Comparison of ENCODE assay signal across 2 cellular contexts in genomic region chrX:77925764-77926163, GRCh38.
TF ChIP-seq lines count a peak whose summit lies in the region.

No MANE protein-coding gene starts in this region.

TF ChIP-seq in SK-N-SH, 30 proteins besides CTCF, POLR2A, EP300 and RAD21 (continued from another document):
- TF ChIP-seq PBX3 (IDR thresholded peaks at IDR 0.05), result no peak
- TF ChIP-seq TAF1 (IDR thresholded peaks at IDR 0.05; ENCODE audit: borderline replicate concordance, low read depth, low read length), result no peak
- TF ChIP-seq JUND (IDR thresholded peaks at IDR 0.05), result no peak
- no peak for TF ChIP-seq RCOR1 (IDR thresholded peaks at IDR 0.05; ENCODE audit: low read length)
- TF ChIP-seq NFIC (IDR thresholded peaks at IDR 0.05; ENCODE audit: borderline replicate concordance), result no peak
- TF ChIP-seq, protein P1, sequence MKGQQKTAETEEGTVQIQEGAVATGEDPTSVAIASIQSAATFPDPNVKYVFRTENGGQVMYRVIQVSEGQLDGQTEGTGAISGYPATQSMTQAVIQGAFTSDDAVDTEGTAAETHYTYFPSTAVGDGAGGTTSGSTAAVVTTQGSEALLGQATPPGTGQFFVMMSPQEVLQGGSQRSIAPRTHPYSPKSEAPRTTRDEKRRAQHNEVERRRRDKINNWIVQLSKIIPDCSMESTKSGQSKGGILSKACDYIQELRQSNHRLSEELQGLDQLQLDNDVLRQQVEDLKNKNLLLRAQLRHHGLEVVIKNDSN (IDR thresholded peaks at IDR 0.05; ENCODE audit: borderline replicate concordance, low read depth), result no peak
- no peak for TF ChIP-seq GATA2 (CRISPR knock-in tag; IDR thresholded peaks at IDR 0.05)
- no peak for TF ChIP-seq MXI1 (IDR thresholded peaks at IDR 0.05; ENCODE audit: low read depth, low read length)
- TF ChIP-seq, protein P2, sequence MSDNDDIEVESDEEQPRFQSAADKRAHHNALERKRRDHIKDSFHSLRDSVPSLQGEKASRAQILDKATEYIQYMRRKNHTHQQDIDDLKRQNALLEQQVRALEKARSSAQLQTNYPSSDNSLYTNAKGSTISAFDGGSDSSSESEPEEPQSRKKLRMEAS (IDR thresholded peaks at IDR 0.05; ENCODE audit: low read depth), result no peak
- TF ChIP-seq FOXJ3 (CRISPR knock-in tag; IDR thresholded peaks at IDR 0.05), result no peak
- TF ChIP-seq ELF1 (IDR thresholded peaks at IDR 0.05), result no peak
- TF ChIP-seq, protein P3, sequence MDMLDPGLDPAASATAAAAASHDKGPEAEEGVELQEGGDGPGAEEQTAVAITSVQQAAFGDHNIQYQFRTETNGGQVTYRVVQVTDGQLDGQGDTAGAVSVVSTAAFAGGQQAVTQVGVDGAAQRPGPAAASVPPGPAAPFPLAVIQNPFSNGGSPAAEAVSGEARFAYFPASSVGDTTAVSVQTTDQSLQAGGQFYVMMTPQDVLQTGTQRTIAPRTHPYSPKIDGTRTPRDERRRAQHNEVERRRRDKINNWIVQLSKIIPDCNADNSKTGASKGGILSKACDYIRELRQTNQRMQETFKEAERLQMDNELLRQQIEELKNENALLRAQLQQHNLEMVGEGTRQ (IDR thresholded peaks at IDR 0.05; ENCODE audit: borderline replicate concordance, low read depth, low read length), result no peak
- no peak for TF ChIP-seq REST (IDR thresholded peaks at IDR 0.05; ENCODE audit: low read depth, low read length)
- no peak for TF ChIP-seq FOSL2 (IDR thresholded peaks at IDR 0.05; ENCODE audit: borderline replicate concordance, low read depth)
- no peak for TF ChIP-seq YY1 (IDR thresholded peaks at IDR 0.05; ENCODE audit: low read depth)
- no peak for TF ChIP-seq FOXM1 (IDR thresholded peaks at IDR 0.05; ENCODE audit: low read depth)

TF ChIP-seq in SK-N-SH treated with all-trans-retinoic acid at 6 μM for 48 hours, 23 proteins besides CTCF, POLR2A, EP300 and RAD21:
- TF ChIP-seq, protein P4, sequence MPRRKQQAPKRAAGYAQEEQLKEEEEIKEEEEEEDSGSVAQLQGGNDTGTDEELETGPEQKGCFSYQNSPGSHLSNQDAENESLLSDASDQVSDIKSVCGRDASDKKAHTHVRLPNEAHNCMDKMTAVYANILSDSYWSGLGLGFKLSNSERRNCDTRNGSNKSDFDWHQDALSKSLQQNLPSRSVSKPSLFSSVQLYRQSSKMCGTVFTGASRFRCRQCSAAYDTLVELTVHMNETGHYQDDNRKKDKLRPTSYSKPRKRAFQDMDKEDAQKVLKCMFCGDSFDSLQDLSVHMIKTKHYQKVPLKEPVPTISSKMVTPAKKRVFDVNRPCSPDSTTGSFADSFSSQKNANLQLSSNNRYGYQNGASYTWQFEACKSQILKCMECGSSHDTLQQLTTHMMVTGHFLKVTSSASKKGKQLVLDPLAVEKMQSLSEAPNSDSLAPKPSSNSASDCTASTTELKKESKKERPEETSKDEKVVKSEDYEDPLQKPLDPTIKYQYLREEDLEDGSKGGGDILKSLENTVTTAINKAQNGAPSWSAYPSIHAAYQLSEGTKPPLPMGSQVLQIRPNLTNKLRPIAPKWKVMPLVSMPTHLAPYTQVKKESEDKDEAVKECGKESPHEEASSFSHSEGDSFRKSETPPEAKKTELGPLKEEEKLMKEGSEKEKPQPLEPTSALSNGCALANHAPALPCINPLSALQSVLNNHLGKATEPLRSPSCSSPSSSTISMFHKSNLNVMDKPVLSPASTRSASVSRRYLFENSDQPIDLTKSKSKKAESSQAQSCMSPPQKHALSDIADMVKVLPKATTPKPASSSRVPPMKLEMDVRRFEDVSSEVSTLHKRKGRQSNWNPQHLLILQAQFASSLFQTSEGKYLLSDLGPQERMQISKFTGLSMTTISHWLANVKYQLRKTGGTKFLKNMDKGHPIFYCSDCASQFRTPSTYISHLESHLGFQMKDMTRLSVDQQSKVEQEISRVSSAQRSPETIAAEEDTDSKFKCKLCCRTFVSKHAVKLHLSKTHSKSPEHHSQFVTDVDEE (CRISPR knock-in tag; IDR thresholded peaks at IDR 0.05), result no peak
- no peak for TF ChIP-seq RARB (CRISPR knock-in tag; IDR thresholded peaks at IDR 0.05)
- no peak for TF ChIP-seq ZNF565 (CRISPR knock-in tag; conservative IDR thresholded peaks at IDR 0.05; ENCODE audit: low read depth)
- TF ChIP-seq ZC3H10 (CRISPR knock-in tag; IDR thresholded peaks at IDR 0.05), result no peak
- TF ChIP-seq, protein P5, sequence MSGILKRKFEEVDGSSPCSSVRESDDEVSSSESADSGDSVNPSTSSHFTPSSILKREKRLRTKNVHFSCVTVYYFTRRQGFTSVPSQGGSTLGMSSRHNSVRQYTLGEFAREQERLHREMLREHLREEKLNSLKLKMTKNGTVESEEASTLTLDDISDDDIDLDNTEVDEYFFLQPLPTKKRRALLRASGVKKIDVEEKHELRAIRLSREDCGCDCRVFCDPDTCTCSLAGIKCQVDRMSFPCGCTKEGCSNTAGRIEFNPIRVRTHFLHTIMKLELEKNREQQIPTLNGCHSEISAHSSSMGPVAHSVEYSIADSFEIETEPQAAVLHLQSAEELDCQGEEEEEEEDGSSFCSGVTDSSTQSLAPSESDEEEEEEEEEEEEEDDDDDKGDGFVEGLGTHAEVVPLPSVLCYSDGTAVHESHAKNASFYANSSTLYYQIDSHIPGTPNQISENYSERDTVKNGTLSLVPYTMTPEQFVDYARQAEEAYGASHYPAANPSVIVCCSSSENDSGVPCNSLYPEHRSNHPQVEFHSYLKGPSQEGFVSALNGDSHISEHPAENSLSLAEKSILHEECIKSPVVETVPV (CRISPR knock-in tag; IDR thresholded peaks at IDR 0.05), result no peak
- TF ChIP-seq TOX (CRISPR knock-in tag; IDR thresholded peaks at IDR 0.05; ENCODE audit: borderline replicate concordance), result no peak
- no peak for TF ChIP-seq ISL1 (CRISPR knock-in tag; IDR thresholded peaks at IDR 0.05)
